In genomic region chr6:13742961-13743735, GRCh38 we compare ENCODE assay signal across 1 cellular context.
TF ChIP-seq lines count a peak whose summit lies in the region.

No MANE protein-coding gene starts in this region.

TF ChIP-seq in K562, 482 proteins besides CTCF, POLR2A, EP300 and RAD21:
- no peak for TF ChIP-seq FOXP4 (CRISPR knock-in tag; IDR thresholded peaks at IDR 0.05; ENCODE audit: borderline replicate concordance)
- no peak for TF ChIP-seq HIVEP1 (CRISPR knock-in tag; IDR thresholded peaks at IDR 0.05)
- peak; percentile 92 for TF ChIP-seq ZBTB33 (CRISPR knock-in tag; IDR thresholded peaks at IDR 0.05)
TF ChIP-seq in K562: peak in this region for 1.
